Comparison of ENCODE assay signal across 16 cellular contexts in the genomic region with DNA sequence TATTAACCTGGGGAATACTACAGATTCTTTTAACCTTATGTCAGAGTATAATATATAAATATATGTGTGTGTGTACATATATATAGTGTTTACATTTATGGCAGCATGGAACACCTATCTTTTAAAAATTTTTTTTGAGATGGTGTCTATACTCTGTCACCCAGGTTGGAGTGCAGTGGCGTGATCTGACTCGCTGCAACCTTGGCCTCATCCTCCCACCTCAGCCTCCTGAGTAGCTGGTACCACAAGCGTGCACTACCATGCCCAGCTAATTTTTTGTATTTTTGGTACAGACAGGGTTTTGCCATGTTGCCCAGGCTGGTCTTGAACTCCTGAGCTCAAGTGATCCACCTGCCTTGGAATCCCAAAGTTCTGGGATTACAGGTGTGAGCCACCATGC. TPM values are rescaled to one million over a fixed set of nuclear protein-coding genes. Genes with fewer than 3 reads are reported as not detected.
"Had no signal": no experiment of that assay in that cellular context is flagged by ENCODE, and none has a peak within 500 bp of the region (broad histone marks: within the 10 kb centered on the region; RNA-seq: fewer than 3 reads in every experiment).

No MANE protein-coding gene starts in this region.

- H3K9me3 ChIP-seq: esophagus muscularis mucosa, gastrocnemius medialis, heart right ventricle, sigmoid colon, testis, tibial nerve had no signal

- H3K27me3 Mint-ChIP-seq: dendritic cell treated with granulocyte-macrophage colony-stimulating factor and Interleukin-4, amounts not matched to agents 40 ng/mL and 50 ng/mL, for 4 days; effector memory CD8-positive, alpha-beta T cell; naive thymus-derived CD8-positive, alpha-beta T cell; stimulated activated naive CD8-positive, alpha-beta T cell treated with anti-CD3 and anti-CD28 coated beads, Interleukin-15, Interleukin-2, amounts not matched to agents 100 ng/mL and 50 ng/mL, for 24 hours had no signal

- H3K27ac Mint-ChIP-seq: dendritic cell treated with granulocyte-macrophage colony-stimulating factor and Interleukin-4, amounts not matched to agents 40 ng/mL and 50 ng/mL, for 4 days; effector memory CD8-positive, alpha-beta T cell had no signal

- H3K9me3 Mint-ChIP-seq: dendritic cell treated with granulocyte-macrophage colony-stimulating factor and Interleukin-4, amounts not matched to agents 40 ng/mL and 50 ng/mL, for 4 days; effector memory CD8-positive, alpha-beta T cell; neural crest cell; stimulated activated naive CD8-positive, alpha-beta T cell treated with anti-CD3 and anti-CD28 coated beads, Interleukin-15, Interleukin-2, amounts not matched to agents 100 ng/mL and 50 ng/mL, for 24 hours had no signal

- H3K4me3 Mint-ChIP-seq: dendritic cell treated with granulocyte-macrophage colony-stimulating factor and Interleukin-4, amounts not matched to agents 40 ng/mL and 50 ng/mL, for 4 days; effector memory CD8-positive, alpha-beta T cell; naive thymus-derived CD8-positive, alpha-beta T cell; neural crest cell had no signal

- DNase-seq: effector memory CD8-positive, alpha-beta T cell; gastrocnemius medialis; heart right ventricle; kidney glomerular epithelial cell; mammary epithelial cell; naive thymus-derived CD8-positive, alpha-beta T cell; sigmoid colon; testis had no signal

RNA-seq across cellular contexts. Expression of gene ERICH6, which starts 18.5 kb away (rescaled TPM):
- total RNA-seq: esophagus muscularis mucosa; gastrocnemius medialis; lower leg skin; mammary epithelial cell; naive thymus-derived CD8-positive, alpha-beta T cell; pulmonary artery endothelial cell; sigmoid colon; subcutaneous adipose tissue had no signal
